In genomic region chr15:90870354-90871096, GRCh38 we compare ENCODE assay signal across 8 cellular contexts. TPM values are rescaled to one million over a fixed set of nuclear protein-coding genes. Genes with fewer than 3 reads are reported as not detected.
A peak's percentile ranks its signal among the peaks of the same experiment; 100 is the strongest.
DNase-seq lines count a peak whose midpoint lies in the region; ATAC-seq and TF ChIP-seq lines count a peak whose summit lies in the region.

No MANE protein-coding gene starts in this region.

- CTCF ChIA-PET in BJ (lab: Yijun Ruan, JAX): interaction anchor here (0.6 to 2.3 kb wide), 2 partner anchors 15 to 96 kb away, joined by 3 to 10 read pairs; no protein-coding TSS in a partner anchor

- intact Hi-C loops in testis (cut with DNase I; ENCODE audit: low total_unique reads): no loop called here

- 18 to 23% methylated on average over 16 of the region's 16 CpGs for WGBS in testis, 2 donors

- H3K36me3 ChIP-seq in BJ (ENCODE audit: control insufficient read depth, insufficient read depth, low read length) (peaks cover 1% of the 10 kb centered on the region; the same call in 1 of the 2 replicates), testis (ENCODE audit: low read depth, missing control alignments) (no peaks in the 10 kb centered on the region)

- H3K4me3 ChIP-seq in BJ (ENCODE audit: low read depth, low read length): peak overlapping the region; percentile 71
- peak overlapping the region; percentile 64 for H3K4me3 ChIP-seq in astrocyte of the cerebellum (ENCODE audit: low read depth, low read length)
- peak overlapping the region; percentile 80 to 82 for H3K4me3 ChIP-seq in testis

- ATAC-seq in GM18517 (IDR thresholded peaks at IDR 0.05; ENCODE audit: unreplicated experiment): no peak

- H3K27ac ChIP-seq in testis: peak overlapping the region; percentile 92 to 95

- DNase-seq in BJ (ENCODE audit: low read depth) (no peak), KBM-7 (peak; percentile 44), astrocyte of the cerebellum (ENCODE audit: low read depth) (no peak), kidney tubule cell (ENCODE audit: low spot score) (peak; percentile 24), testis (no peak), NCI-H1930 (lab: John Stamatoyannopoulos, UW) (no peak), hippocampal formation (lab: John Stamatoyannopoulos, UW) (no peak)

- H3K9me3 ChIP-seq in testis: no peaks in the 10 kb centered on the region

- no peak for TF ChIP-seq POLR2A in testis (IDR thresholded peaks at IDR 0.05)

- TF ChIP-seq CTCF in BJ (IDR thresholded peaks at IDR 0.05; ENCODE audit: insufficient read depth, low read depth, low read length) (no peak), astrocyte of the cerebellum (IDR thresholded peaks at IDR 0.05; ENCODE audit: low read depth, low read length, missing control alignments) (no peak), testis (IDR thresholded peaks at IDR 0.05) (no peak)

- in situ Hi-C loops in KBM-7 (cut with MboI; ENCODE audit: low pct_unique_long_range_greater_than_20kb, low sequenced_read_pairs) (no loop called here), astrocyte of the cerebellum (cut with HindIII; ENCODE audit: low sequenced_read_pairs) (no loop called here)

- peaks cover 30% of the 10 kb centered on the region for H3K4me1 ChIP-seq in testis

- H3K27me3 ChIP-seq in BJ (ENCODE audit: control insufficient read depth, insufficient read depth, low read length): no peaks in the 10 kb centered on the region
- H3K27me3 ChIP-seq in testis: no peaks in the 10 kb centered on the region

- POLR2A ChIA-PET in BJ (lab: Charles Lee): no interaction called here

RNA-seq across cellular contexts. Expression of gene FURIN, which starts 2.1 kb away (rescaled TPM):
- polyA plus RNA-seq in BJ (2011; rRNA removed): 19.6 and 30.9 TPM in 2 replicates
- polyA minus RNA-seq in BJ (2011; rRNA and poly(A)+ RNA removed): 26.6 and 31.0 TPM in 2 replicates
- total RNA-seq in testis: 10 to 100 TPM; 23.1 to 32.1 TPM
- 21.5 TPM for polyA plus RNA-seq in testis (ENCODE audit: insufficient read depth, low read depth, low replicate concordance)

RNA-seq across cellular contexts. Expression of gene FES, which starts 13.8 kb away (rescaled TPM):
- polyA plus RNA-seq in BJ (2011; rRNA removed) (6.9 and 11.1 TPM in 2 replicates), testis (ENCODE audit: insufficient read depth, low read depth, low replicate concordance) (14.4 TPM)
- polyA minus RNA-seq in BJ (2011; rRNA and poly(A)+ RNA removed): 7.3 and 7.7 TPM in 2 replicates
- total RNA-seq in testis: 10 to 100 TPM; 18.6 to 23.1 TPM

RNA-seq across cellular contexts. Expression of gene MAN2A2, which starts 32.6 kb away (rescaled TPM):
- polyA plus RNA-seq in BJ (2011; rRNA removed): 7.2 and 40.4 TPM in 2 replicates
- 14.7 and 16.0 TPM in 2 replicates for polyA minus RNA-seq in BJ (2011; rRNA and poly(A)+ RNA removed)
- total RNA-seq in testis: 100 to 1,000 TPM; 128 to 151 TPM
- polyA plus RNA-seq in testis (ENCODE audit: insufficient read depth, low read depth, low replicate concordance): 101 TPM

Comparison
In these comparisons a context has a peak if more than half of its experiments do, and no peak if none do; other contexts are left out.
1. DNase-seq: peak in KBM-7 (single experiment) and kidney tubule cell (single experiment); none in BJ (single experiment), astrocyte of the cerebellum (single experiment), testis (single experiment), NCI-H1930 (0 of 2) and hippocampal formation (0 of 2).
2. Peak in every context shown above with its lines, with median percentiles within 50 percentile points of each other: H3K4me3 ChIP-seq.